Comparison of ENCODE assay signal across 2 cellular contexts in the genomic region with DNA sequence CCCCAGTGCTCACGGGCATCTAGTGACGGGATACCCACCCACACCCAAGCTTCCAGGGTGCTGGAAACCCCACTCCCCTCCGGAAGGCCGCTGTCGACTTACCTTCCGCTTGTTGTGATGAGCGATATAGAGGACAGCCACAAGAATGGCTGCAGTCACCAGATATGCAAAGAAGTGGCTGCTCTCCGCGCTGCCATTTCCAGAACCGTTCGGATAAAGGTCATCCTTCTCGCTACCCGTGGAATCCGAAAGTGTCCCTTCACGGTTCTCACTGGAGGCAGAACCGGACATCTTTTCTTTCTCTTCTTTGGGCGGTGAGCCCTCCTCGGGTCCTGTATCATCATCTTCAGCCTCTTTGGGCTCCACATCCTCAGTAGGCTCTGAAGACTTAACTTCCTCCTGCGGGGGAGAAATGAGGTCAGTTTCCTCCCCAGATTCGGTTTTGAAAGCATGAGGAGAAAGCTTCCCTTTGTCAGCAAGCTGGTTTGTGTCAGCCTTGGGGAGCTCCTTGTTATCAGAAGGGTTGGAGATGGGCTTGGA.
TF ChIP-seq lines count a peak whose summit lies in the region.

No MANE protein-coding gene starts in this region.

TF ChIP-seq in H1, 55 proteins besides CTCF, POLR2A, EP300 and RAD21:
- no peak for TF ChIP-seq SRF (IDR thresholded peaks at IDR 0.05; ENCODE audit: low read depth, low read length)
- no peak for TF ChIP-seq EGR1 (IDR thresholded peaks at IDR 0.05; ENCODE audit: borderline replicate concordance, low read depth, low read length)
- TF ChIP-seq CBX8 (IDR thresholded peaks at IDR 0.05; ENCODE audit: borderline replicate concordance, low read depth, low read length) = no peak
- no peak for TF ChIP-seq SIRT6 (IDR thresholded peaks at IDR 0.05; ENCODE audit: low read length)
- TF ChIP-seq HDAC6 (IDR thresholded peaks at IDR 0.05; ENCODE audit: low read depth, low read length) = no peak
- no peak for TF ChIP-seq BACH1 (IDR thresholded peaks at IDR 0.05; ENCODE audit: low read length)
- TF ChIP-seq SP2 (IDR thresholded peaks at IDR 0.05; ENCODE audit: low read length) = no peak
- TF ChIP-seq POLR2AphosphoS5 (IDR thresholded peaks at IDR 0.05; ENCODE audit: low read depth, low read length) = no peak
- no peak for TF ChIP-seq GABPA (IDR thresholded peaks at IDR 0.05; ENCODE audit: borderline replicate concordance, insufficient read depth, low read length)
- no peak for TF ChIP-seq CEBPB (IDR thresholded peaks at IDR 0.05; ENCODE audit: low read depth, low read length)
- no peak for TF ChIP-seq FOSL1 (IDR thresholded peaks at IDR 0.05; ENCODE audit: insufficient read depth, low read depth, low read length)
- no peak for TF ChIP-seq POU5F1 (IDR thresholded peaks at IDR 0.05; ENCODE audit: low read depth, low read length)
- no peak for TF ChIP-seq MAFK (IDR thresholded peaks at IDR 0.05; ENCODE audit: low read depth, low read length)
- no peak for TF ChIP-seq SIN3A (conservative IDR thresholded peaks at IDR 0.05 in 1 of 2, IDR thresholded peaks at IDR 0.05 in 1 of 2; ENCODE audit: low read depth in 1 of 2, low read length in 2 of 2)
TF ChIP-seq in H1: peak in this region for 0.

TF ChIP-seq in neural cell, 6 proteins besides CTCF, POLR2A, EP300 and RAD21:
- TF ChIP-seq EZH2 (IDR thresholded peaks at IDR 0.05; ENCODE audit: borderline replicate concordance, insufficient read depth, low read length, poor library complexity, severe bottlenecking) = no peak
- TF ChIP-seq, protein P1, sequence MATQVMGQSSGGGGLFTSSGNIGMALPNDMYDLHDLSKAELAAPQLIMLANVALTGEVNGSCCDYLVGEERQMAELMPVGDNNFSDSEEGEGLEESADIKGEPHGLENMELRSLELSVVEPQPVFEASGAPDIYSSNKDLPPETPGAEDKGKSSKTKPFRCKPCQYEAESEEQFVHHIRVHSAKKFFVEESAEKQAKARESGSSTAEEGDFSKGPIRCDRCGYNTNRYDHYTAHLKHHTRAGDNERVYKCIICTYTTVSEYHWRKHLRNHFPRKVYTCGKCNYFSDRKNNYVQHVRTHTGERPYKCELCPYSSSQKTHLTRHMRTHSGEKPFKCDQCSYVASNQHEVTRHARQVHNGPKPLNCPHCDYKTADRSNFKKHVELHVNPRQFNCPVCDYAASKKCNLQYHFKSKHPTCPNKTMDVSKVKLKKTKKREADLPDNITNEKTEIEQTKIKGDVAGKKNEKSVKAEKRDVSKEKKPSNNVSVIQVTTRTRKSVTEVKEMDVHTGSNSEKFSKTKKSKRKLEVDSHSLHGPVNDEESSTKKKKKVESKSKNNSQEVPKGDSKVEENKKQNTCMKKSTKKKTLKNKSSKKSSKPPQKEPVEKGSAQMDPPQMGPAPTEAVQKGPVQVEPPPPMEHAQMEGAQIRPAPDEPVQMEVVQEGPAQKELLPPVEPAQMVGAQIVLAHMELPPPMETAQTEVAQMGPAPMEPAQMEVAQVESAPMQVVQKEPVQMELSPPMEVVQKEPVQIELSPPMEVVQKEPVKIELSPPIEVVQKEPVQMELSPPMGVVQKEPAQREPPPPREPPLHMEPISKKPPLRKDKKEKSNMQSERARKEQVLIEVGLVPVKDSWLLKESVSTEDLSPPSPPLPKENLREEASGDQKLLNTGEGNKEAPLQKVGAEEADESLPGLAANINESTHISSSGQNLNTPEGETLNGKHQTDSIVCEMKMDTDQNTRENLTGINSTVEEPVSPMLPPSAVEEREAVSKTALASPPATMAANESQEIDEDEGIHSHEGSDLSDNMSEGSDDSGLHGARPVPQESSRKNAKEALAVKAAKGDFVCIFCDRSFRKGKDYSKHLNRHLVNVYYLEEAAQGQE (IDR thresholded peaks at IDR 0.05; ENCODE audit: borderline replicate concordance) = no peak
- no peak for TF ChIP-seq TAF1 (IDR thresholded peaks at IDR 0.05; ENCODE audit: low read depth)
- TF ChIP-seq SMC3 (conservative IDR thresholded peaks at IDR 0.05; ENCODE audit: poor library complexity) = no peak
- TF ChIP-seq POLR2AphosphoS5 (IDR thresholded peaks at IDR 0.05) = no peak
- no peak for TF ChIP-seq MXI1 (conservative IDR thresholded peaks at IDR 0.05; ENCODE audit: poor library complexity, severe bottlenecking)
